ENCODE assay signal across 21 cellular contexts in genomic region chr11:76030286-76030685, GRCh38.
DNase-seq lines count a peak whose midpoint lies in the region; ATAC-seq, FAIRE-seq and TF ChIP-seq lines count a peak whose summit lies in the region.
"Had no signal": no experiment of that assay in that cellular context is flagged by ENCODE, and none has a peak within 500 bp of the region (broad histone marks: within the 10 kb centered on the region; RNA-seq: fewer than 3 reads in every experiment).

No MANE protein-coding gene starts in this region.

- H2AFZ ChIP-seq in GM12878 (ENCODE audit: control insufficient read depth, low read depth, low read length) = no peak overlapping the region

- H3K36me3 Mint-ChIP-seq in activated T-cell treated with anti-CD3 and anti-CD28 coated beads, Interleukin-2, amount 50 U/mL, for 72 hours (ENCODE audit: insufficient read depth in 2 of 2) = peaks cover 0 to 2% of the 10 kb centered on the region in 2 donors

- no peak overlapping the region for H3K4me2 ChIP-seq in GM12878 (ENCODE audit: control insufficient read depth, insufficient read depth)
- H3K4me2 ChIP-seq in skeletal muscle satellite cell (ENCODE audit: low read length) = peak overlapping the region; percentile 63

- peaks cover 3 to 22% of the 10 kb centered on the region in 2 experiments; a peak in 3 of 4 replicates for H3K36me3 ChIP-seq in GM12878 (ENCODE audit: control insufficient read depth in 2 of 2, insufficient read depth in 2 of 2, low read length in 1 of 2)
- H3K36me3 ChIP-seq in skeletal muscle satellite cell (ENCODE audit: insufficient read depth, low read length) = no peaks in the 10 kb centered on the region
- H3K36me3 ChIP-seq: gastroesophageal sphincter had no signal

- RAD21 ChIA-PET in GM12878 (lab: Charles Lee; ENCODE audit: unreplicated experiment) = no interaction called here

- no peaks in the 10 kb centered on the region for H3K79me2 ChIP-seq in GM12878 (ENCODE audit: control insufficient read depth, insufficient read depth, low read length)

- 96% methylated on average over 5 of the region's 5 CpGs for WGBS in GM12878 (ENCODE audit: insufficient coverage, insufficient replicate concordance, low lambda C conversion rate, missing lambda C conversion rate)

- no peaks in the 10 kb centered on the region for H3K27me3 Mint-ChIP-seq in activated T-cell treated with anti-CD3 and anti-CD28 coated beads, Interleukin-2, amount 50 U/mL, for 72 hours (ENCODE audit: low read depth)
- H3K27me3 Mint-ChIP-seq: activated CD4-positive, alpha-beta T cell treated with anti-CD3 and anti-CD28 coated beads for 36 hours; CD4-positive, CD25-positive, alpha-beta regulatory T cell had no signal

- TSS peak; percentile 5 for BruUV-seq in GM12878 (replicated peaks; lab: Mats Ljungman, UMichigan)

- TF ChIP-seq POLR2A in GM12878 (IDR thresholded peaks at IDR 0.05; ENCODE audit: low read depth, low read length) = no peak

- CTCF ChIA-PET in GM12878 (lab: Yijun Ruan, JAX) = interaction anchor here (0.6 to 1.5 kb wide), 3 partner anchors 20 to 122 kb away, joined by 3 to 4 read pairs (median 3); no protein-coding TSS in a partner anchor

- ATAC-seq in GM12878 (no peak), GM21423 (IDR thresholded peaks at IDR 0.05; ENCODE audit: unreplicated experiment) (no peak)
- ATAC-seq in activated T-cell treated with anti-CD3 and anti-CD28 coated beads, Interleukin-2, amount 50 U/mL, for 72 hours (replicated peaks in 1 of 2) = no peak
- ATAC-seq: activated CD4-positive, alpha-beta T cell treated with anti-CD3 and anti-CD28 coated beads for 36 hours; gastroesophageal sphincter; HCT116 had no signal

- no peak overlapping the region for H3K27ac ChIP-seq in GM12878 (ENCODE audit: control insufficient read depth, insufficient read depth)
- H3K27ac ChIP-seq: 22Rv1, gastroesophageal sphincter, tibial artery had no signal

- POLR2A ChIA-PET in GM12878 (lab: Charles Lee) = no interaction called here

- no peak for TF ChIP-seq EP300 in GM12878 (IDR thresholded peaks at IDR 0.05; ENCODE audit: borderline replicate concordance in 1 of 2, control insufficient read depth in 1 of 2, low read depth in 2 of 2, low read length in 2 of 2)

- SMC1A ChIA-PET in GM12878 (lab: Charles Lee; ENCODE audit: uncharacterized antibody, unreplicated experiment) = no interaction called here

- H3K27me3 ChIP-seq in GM12878 (replicated peaks in 1 of 2; ENCODE audit: control insufficient read depth in 2 of 2, insufficient read depth in 2 of 2, low read length in 1 of 2) (no peaks in the 10 kb centered on the region), skeletal muscle satellite cell (ENCODE audit: control insufficient read depth, insufficient read depth, low read length) (no peaks in the 10 kb centered on the region)
- H3K27me3 ChIP-seq: gastroesophageal sphincter, tibial artery had no signal

- TF ChIP-seq CTCF in GM12878 (IDR thresholded peaks at IDR 0.05 in 2 of 3, conservative IDR thresholded peaks at IDR 0.05 in 1 of 3; ENCODE audit: control insufficient read depth in 2 of 3, extremely low read depth in 1 of 3, insufficient read depth in 1 of 3, low read depth in 3 of 3, low read length in 3 of 3) = no peak

- H3K4me1 Mint-ChIP-seq in activated T-cell treated with anti-CD3 and anti-CD28 coated beads, Interleukin-2, amount 50 U/mL, for 72 hours (ENCODE audit: low read depth) = no peaks in the 10 kb centered on the region

- H4K20me1 ChIP-seq in GM12878 (ENCODE audit: control insufficient read depth, insufficient read depth) = no peaks in the 10 kb centered on the region

- TF ChIP-seq RAD21 in GM12878 (IDR thresholded peaks at IDR 0.05; ENCODE audit: insufficient read depth, low read depth, low read length) = no peak

- H3K9me3 ChIP-seq in GM12878 (replicated peaks; ENCODE audit: control insufficient read depth, insufficient read depth, low read length) (no peaks in the 10 kb centered on the region; the same call in 2 of the 3 replicates), skeletal muscle satellite cell (replicated peaks; ENCODE audit: low read length) (no peaks in the 10 kb centered on the region)
- H3K9me3 ChIP-seq: gastroesophageal sphincter, tibial artery had no signal

- no peaks in the 10 kb centered on the region for H3K9me3 Mint-ChIP-seq in activated T-cell treated with anti-CD3 and anti-CD28 coated beads, Interleukin-2, amount 50 U/mL, for 72 hours
- H3K9me3 Mint-ChIP-seq: CD4-positive, CD25-positive, alpha-beta regulatory T cell; endodermal cell had no signal

- no peak overlapping the region for H3K4me3 Mint-ChIP-seq in activated T-cell treated with anti-CD3 and anti-CD28 coated beads, Interleukin-2, amount 50 U/mL, for 72 hours
- H3K4me3 Mint-ChIP-seq: activated CD4-positive, alpha-beta T cell treated with anti-CD3 and anti-CD28 coated beads for 36 hours; CD4-positive, CD25-positive, alpha-beta regulatory T cell; endodermal cell had no signal

- no peak for FAIRE-seq in GM12878 (lab: Jason Lieb, UNC)
- FAIRE-seq: GM12891 had no signal

- intact Hi-C loops in GM12878 (cut with micrococcal nuclease; ENCODE audit: unreplicated experiment) = no loop called here

- H3K4me3 ChIP-seq in GM12878 (no peak overlapping the region), skeletal muscle satellite cell (ENCODE audit: low read length) (no peak overlapping the region)
- H3K4me3 ChIP-seq: gastroesophageal sphincter, tibial artery had no signal

- H3K4me1 ChIP-seq in GM12878 (ENCODE audit: control insufficient read depth, insufficient read depth, low read length) (peaks cover 5% of the 10 kb centered on the region; the same call in 1 of the 2 replicates), skeletal muscle satellite cell (ENCODE audit: control insufficient read depth, insufficient read depth, low read length) (peaks cover 34% of the 10 kb centered on the region)

- no peak overlapping the region for H3K27ac Mint-ChIP-seq in activated T-cell treated with anti-CD3 and anti-CD28 coated beads, Interleukin-2, amount 50 U/mL, for 72 hours
- H3K27ac Mint-ChIP-seq: activated CD4-positive, alpha-beta T cell treated with anti-CD3 and anti-CD28 coated beads for 36 hours; CD4-positive, CD25-positive, alpha-beta regulatory T cell had no signal

- H3K9ac ChIP-seq in GM12878 (ENCODE audit: control insufficient read depth, insufficient read depth, low read length) (no peak overlapping the region), skeletal muscle satellite cell (ENCODE audit: low read depth, low read length) (peak overlapping the region; percentile 11)

- DNase-seq in DMS53 (lab: John Stamatoyannopoulos, UW) (peak; percentile 29), DMS53 treated with DMSO at 0.1 percent for 48 hours (lab: John Stamatoyannopoulos, UW; ENCODE audit: unreplicated experiment) (no peak), GM12878 (ENCODE audit: low read depth, low spot score) (no peak), glomerular visceral epithelial cell (ENCODE audit: extremely low spot score) (peak; percentile 39), NCI-H526 (lab: John Stamatoyannopoulos, UW) (no peak)
- DNase-seq in activated T-cell treated with anti-CD3 and anti-CD28 coated beads, Interleukin-2, amount 50 U/mL, for 72 hours = no peak
- DNase-seq: activated CD4-positive, alpha-beta T cell treated with anti-CD3 and anti-CD28 coated beads for 36 hours; activated naive CD4-positive, alpha-beta T cell; caudate nucleus; CD4-positive, CD25-positive, alpha-beta regulatory T cell; endodermal cell; KG1; NCI-H2171 treated with DMSO at 0.1 percent for 48 hours; SIG-M5; tibial artery had no signal

- in situ Hi-C loops in GM12878 (cut with MboI) = no loop called here

TF ChIP-seq in GM12878, 131 proteins besides CTCF, POLR2A, EP300 and RAD21:
- no peak for TF ChIP-seq KAT2A (conservative IDR thresholded peaks at IDR 0.05; ENCODE audit: control insufficient read depth, low read depth, low read length)
- no peak for TF ChIP-seq BCL3 (IDR thresholded peaks at IDR 0.05; ENCODE audit: borderline replicate concordance, insufficient read depth, low read depth, low read length, poor library complexity, severe bottlenecking)

Comparison
In these comparisons a context has a peak if more than half of its experiments do, and no peak if none do; other contexts are left out.
1. DNase-seq: peak in DMS53 (single experiment) and glomerular visceral epithelial cell (single experiment); none in DMS53 treated with DMSO at 0.1 percent for 48 hours (single experiment), GM12878 (single experiment), activated T-cell treated with anti-CD3 and anti-CD28 coated beads, Interleukin-2, amount 50 U/mL, for 72 hours (0 of 2) and NCI-H526 (0 of 2).